ENCODE assay signal across 20 cellular contexts in genomic region chr4:156952078-156952759, GRCh38. TPM values are rescaled to one million over a fixed set of nuclear protein-coding genes. Genes with fewer than 3 reads are reported as not detected.
DNase-seq lines count a peak whose midpoint lies in the region; ATAC-seq and TF ChIP-seq lines count a peak whose summit lies in the region.
"Had no signal": no experiment of that assay in that cellular context is flagged by ENCODE, and none has a peak within 500 bp of the region (broad histone marks: within the 10 kb centered on the region; RNA-seq: fewer than 3 reads in every experiment).

No MANE protein-coding gene starts in this region.

- peaks cover 41% of the 10 kb centered on the region for H3K4me1 ChIP-seq in Panc1 (ENCODE audit: control insufficient read depth, insufficient read depth, low read length)
- peaks cover 47% of the 10 kb centered on the region for H3K4me1 ChIP-seq in muscle layer of colon (ENCODE audit: insufficient read depth, low read length)
- peaks cover 41 to 45% of the 10 kb centered on the region in 2 donors for H3K4me1 ChIP-seq in thyroid gland

- ATAC-seq in Panc1 (no peak), GM21360 (IDR thresholded peaks at IDR 0.05; ENCODE audit: unreplicated experiment) (no peak)

- CTCF ChIA-PET in Panc1 (lab: Charles Lee), result no interaction called here
- CTCF ChIA-PET in activated CD4-positive, alpha-beta memory T cell treated with anti-CD3 and anti-CD28 coated beads, Interleukin-2, amount 10 ng/mL, durations not matched to agents 7 days and 5 days (lab: Charles Lee), result no interaction called here

- no TSS peak for BruUV-seq in Panc1 (replicated peaks; lab: Mats Ljungman, UMichigan)

- H3K9ac ChIP-seq in muscle layer of colon (ENCODE audit: low read length), result no peak overlapping the region

- peak overlapping the region; percentile 85; the same call in 1 of the 2 replicates for H3K27ac ChIP-seq in Panc1 (ENCODE audit: low read length)
- H3K27ac ChIP-seq in muscle layer of colon (ENCODE audit: low read depth, low read length), result peak overlapping the region; percentile 12
- peak overlapping the region in 2 of 3 donors; percentile 4 to 7 for H3K27ac ChIP-seq in thyroid gland
- H3K27ac ChIP-seq: hepatocyte, SK-N-MC had no signal

- H3K27ac Mint-ChIP-seq in dendritic cell treated with granulocyte-macrophage colony-stimulating factor and Interleukin-4, amounts not matched to agents 40 ng/mL and 50 ng/mL, for 4 days, result peak overlapping the region; percentile 93
- H3K27ac Mint-ChIP-seq in activated CD4-positive, alpha-beta memory T cell treated with anti-CD3 and anti-CD28 coated beads, Interleukin-2, amount 10 ng/mL, durations not matched to agents 7 days and 5 days, result no peak overlapping the region
- H3K27ac Mint-ChIP-seq: activated CD4-positive, alpha-beta T cell treated with anti-CD3 and anti-CD28 coated beads, Interleukin-2, amount 10 ng/mL, durations not matched to agents 7 days and 5 days; activated naive CD8-positive, alpha-beta T cell; CD4-positive, alpha-beta memory T cell had no signal

- H3K27me3 ChIP-seq in Panc1 (ENCODE audit: control insufficient read depth, insufficient read depth, low read length) (no peaks in the 10 kb centered on the region), muscle layer of colon (ENCODE audit: control insufficient read depth in 1 of 2, insufficient read depth in 2 of 2, low read length in 2 of 2) (no peaks in the 10 kb centered on the region), thyroid gland (no peaks in the 10 kb centered on the region)
- H3K27me3 ChIP-seq: hepatocyte had no signal

- no peaks in the 10 kb centered on the region for H3K9me3 Mint-ChIP-seq in dendritic cell treated with granulocyte-macrophage colony-stimulating factor and Interleukin-4, amounts not matched to agents 40 ng/mL and 50 ng/mL, for 4 days
- no peaks in the 10 kb centered on the region for H3K9me3 Mint-ChIP-seq in activated CD4-positive, alpha-beta memory T cell treated with anti-CD3 and anti-CD28 coated beads, Interleukin-2, amount 10 ng/mL, durations not matched to agents 7 days and 5 days
- H3K9me3 Mint-ChIP-seq: activated CD4-positive, alpha-beta T cell treated with anti-CD3 and anti-CD28 coated beads, Interleukin-2, amount 10 ng/mL, durations not matched to agents 7 days and 5 days had no signal

- H3K36me3 Mint-ChIP-seq in dendritic cell treated with granulocyte-macrophage colony-stimulating factor and Interleukin-4, amounts not matched to agents 40 ng/mL and 50 ng/mL, for 4 days (ENCODE audit: low read depth), result peaks cover 16% of the 10 kb centered on the region
- no peaks in the 10 kb centered on the region for H3K36me3 Mint-ChIP-seq in activated CD4-positive, alpha-beta memory T cell treated with anti-CD3 and anti-CD28 coated beads, Interleukin-2, amount 10 ng/mL, durations not matched to agents 7 days and 5 days (ENCODE audit: low read depth)
- H3K36me3 Mint-ChIP-seq: activated naive CD8-positive, alpha-beta T cell; CD4-positive, alpha-beta memory T cell had no signal

- H3K9me3 ChIP-seq in Panc1 (ENCODE audit: control insufficient read depth, insufficient read depth, low read depth, low read length) (no peaks in the 10 kb centered on the region), muscle layer of colon (ENCODE audit: low read length) (no peaks in the 10 kb centered on the region), thyroid gland (no peaks in the 10 kb centered on the region)

- TF ChIP-seq CTCF in Panc1 (IDR thresholded peaks at IDR 0.05) (no peak), thyroid gland (IDR thresholded peaks at IDR 0.05) (no peak), lower leg skin (IDR thresholded peaks at IDR 0.05) (no peak)

- intact Hi-C loops in Panc1 (cut with micrococcal nuclease; ENCODE audit: unreplicated experiment) (no loop called here), thyroid gland (cut with DNase I) (no loop called here), lower leg skin (cut with DNase I; ENCODE audit: low total_unique reads) (no loop called here)
- intact Hi-C loops in dendritic cell treated with granulocyte-macrophage colony-stimulating factor and Interleukin-4, amounts not matched to agents 40 ng/mL and 50 ng/mL, for 4 days (cut with micrococcal nuclease), result no loop called here

- H3K36me3 ChIP-seq in Panc1 (ENCODE audit: control insufficient read depth, insufficient read depth, low read length) (no peaks in the 10 kb centered on the region), muscle layer of colon (ENCODE audit: insufficient read depth, low read length) (no peaks in the 10 kb centered on the region), thyroid gland (no peaks in the 10 kb centered on the region)

- POLR2A ChIA-PET in Panc1 (lab: Charles Lee), result no interaction called here
- POLR2A ChIA-PET in activated CD4-positive, alpha-beta memory T cell treated with anti-CD3 and anti-CD28 coated beads, Interleukin-2, amount 10 ng/mL, durations not matched to agents 7 days and 5 days (lab: Charles Lee), result no interaction called here

- DNase-seq in Panc1 (ENCODE audit: low read depth, low spot score), result no peak
- DNase-seq in thyroid gland, result no peak
- DNase-seq in lower leg skin (ENCODE audit: low spot score in 2 of 2), result no peak
- DNase-seq in activated CD4-positive, alpha-beta memory T cell treated with anti-CD3 and anti-CD28 coated beads, Interleukin-2, amount 10 ng/mL, durations not matched to agents 7 days and 5 days, result no peak
- DNase-seq: activated CD4-positive, alpha-beta T cell treated with anti-CD3 and anti-CD28 coated beads, Interleukin-2, amount 10 ng/mL, durations not matched to agents 7 days and 5 days; CD4-positive, alpha-beta memory T cell; DMS53; GDM1; HCEC 1CT; KBM-7; NCI-H1436 treated with DMSO at 0.1 percent for 48 hours; NCI-H524 treated with DMSO at 0.1 percent for 48 hours; occipital lobe had no signal

- H3K4me3 Mint-ChIP-seq in dendritic cell treated with granulocyte-macrophage colony-stimulating factor and Interleukin-4, amounts not matched to agents 40 ng/mL and 50 ng/mL, for 4 days, result no peak overlapping the region
- no peak overlapping the region for H3K4me3 Mint-ChIP-seq in activated CD4-positive, alpha-beta memory T cell treated with anti-CD3 and anti-CD28 coated beads, Interleukin-2, amount 10 ng/mL, durations not matched to agents 7 days and 5 days
- H3K4me3 Mint-ChIP-seq: activated CD4-positive, alpha-beta T cell treated with anti-CD3 and anti-CD28 coated beads, Interleukin-2, amount 10 ng/mL, durations not matched to agents 7 days and 5 days; activated naive CD8-positive, alpha-beta T cell; CD4-positive, alpha-beta memory T cell had no signal

- no peaks in the 10 kb centered on the region for H3K27me3 Mint-ChIP-seq in dendritic cell treated with granulocyte-macrophage colony-stimulating factor and Interleukin-4, amounts not matched to agents 40 ng/mL and 50 ng/mL, for 4 days
- no peaks in the 10 kb centered on the region for H3K27me3 Mint-ChIP-seq in activated CD4-positive, alpha-beta memory T cell treated with anti-CD3 and anti-CD28 coated beads, Interleukin-2, amount 10 ng/mL, durations not matched to agents 7 days and 5 days
- H3K27me3 Mint-ChIP-seq: activated CD4-positive, alpha-beta T cell treated with anti-CD3 and anti-CD28 coated beads, Interleukin-2, amount 10 ng/mL, durations not matched to agents 7 days and 5 days; activated naive CD8-positive, alpha-beta T cell; CD4-positive, alpha-beta memory T cell had no signal

- in situ Hi-C loops in Panc1 (cut with HindIII; ENCODE audit: low pct_unique_long_range_greater_than_20kb, low sequenced_read_pairs), result no loop called here

- H3K4me1 Mint-ChIP-seq in dendritic cell treated with granulocyte-macrophage colony-stimulating factor and Interleukin-4, amounts not matched to agents 40 ng/mL and 50 ng/mL, for 4 days (ENCODE audit: low read depth), result peaks cover 69% of the 10 kb centered on the region
- H3K4me1 Mint-ChIP-seq in activated CD4-positive, alpha-beta memory T cell treated with anti-CD3 and anti-CD28 coated beads, Interleukin-2, amount 10 ng/mL, durations not matched to agents 7 days and 5 days, result no peaks in the 10 kb centered on the region
- H3K4me1 Mint-ChIP-seq: activated CD4-positive, alpha-beta T cell treated with anti-CD3 and anti-CD28 coated beads, Interleukin-2, amount 10 ng/mL, durations not matched to agents 7 days and 5 days; CD4-positive, alpha-beta memory T cell had no signal

- 92 to 95% methylated on average over 3 of the region's 3 CpGs for WGBS in thyroid gland, 2 donors
- WGBS in lower leg skin, 2 donors, result 69 to 78% methylated on average over 3 of the region's 3 CpGs

- H3K4me3 ChIP-seq in Panc1 (ENCODE audit: low read depth in 2 of 2, low read length in 2 of 2), result no peak overlapping the region
- H3K4me3 ChIP-seq in muscle layer of colon (ENCODE audit: low read depth in 1 of 2, low read length in 2 of 2), result no peak overlapping the region
- H3K4me3 ChIP-seq in thyroid gland (replicated peaks in 1 of 3), result no peak overlapping the region
- no peak overlapping the region for H3K4me3 ChIP-seq in lower leg skin (ENCODE audit: low read depth, poor library complexity, severe bottlenecking)
- H3K4me3 ChIP-seq: hepatocyte, SK-N-MC had no signal

- TF ChIP-seq POLR2A in thyroid gland (IDR thresholded peaks at IDR 0.05) (no peak), lower leg skin (IDR thresholded peaks at IDR 0.05) (no peak)

RNA-seq across cellular contexts. Expression of gene PDGFC, which starts 19.4 kb away (rescaled TPM):
- total RNA-seq in Panc1 (2021; ENCODE audit: unreplicated experiment) (14.5 TPM), thyroid gland (10 to 100 TPM; 28.9 to 34.6 (median 29.9) TPM), lower leg skin (10 to 100 TPM; 18.9 to 24.4 (median 21.0) TPM)
- polyA plus RNA-seq in Panc1 (2012; ENCODE audit: insufficient read length), result 9.3 TPM
- total RNA-seq in activated CD4-positive, alpha-beta memory T cell treated with anti-CD3 and anti-CD28 coated beads, Interleukin-2, amount 10 ng/mL, durations not matched to agents 7 days and 5 days, result not detected
- total RNA-seq: activated CD4-positive, alpha-beta T cell treated with anti-CD3 and anti-CD28 coated beads, Interleukin-2, amount 10 ng/mL, durations not matched to agents 7 days and 5 days; T-helper 2 cell treated with Interferon-gamma antibody and Interleukin-4, amounts not matched to agents 100 ng/mL and 5 ng/mL, for 36 hours had no signal
- polyA plus RNA-seq: CD4-positive, alpha-beta memory T cell had no signal

Comparison
In these comparisons a context has a peak if more than half of its experiments do, and no peak if none do; other contexts are left out.
1. H3K27ac ChIP-seq: peak in every context shown above with its lines; median percentile 85 in Panc1; 12 in muscle layer of colon; 6 in thyroid gland.
2. RNA of gene PDGFC, which starts 19.4 kb away (total RNA-seq): 28.9 to 34.6 TPM in thyroid gland, 18.9 to 24.4 TPM in lower leg skin and 14.5 TPM in Panc1 (single experiment); not detected in activated CD4-positive, alpha-beta memory T cell treated with anti-CD3 and anti-CD28 coated beads, Interleukin-2, amount 10 ng/mL, durations not matched to agents 7 days and 5 days; every median in the first group is over 10 times any median in the second.